ENCODE assay signal across 14 cellular contexts in genomic region chr17:32461498-32461852, GRCh38. TPM values are rescaled to one million over a fixed set of nuclear protein-coding genes. Genes with fewer than 3 reads are reported as not detected.
DNase-seq lines count a peak whose midpoint lies in the region; ATAC-seq and TF ChIP-seq lines count a peak whose summit lies in the region.
"Had no signal": no experiment of that assay in that cellular context is flagged by ENCODE, and none has a peak within 500 bp of the region (broad histone marks: within the 10 kb centered on the region; RNA-seq: fewer than 3 reads in every experiment).

No MANE protein-coding gene starts in this region.

- no peaks in the 10 kb centered on the region for H3K27me3 Mint-ChIP-seq in activated CD8-positive, alpha-beta memory T cell treated with anti-CD3 and anti-CD28 coated beads, Interleukin-2, amount 10 ng/mL, durations not matched to agents 7 days and 5 days
- H3K27me3 Mint-ChIP-seq in CD8-positive, alpha-beta memory T cell: no peaks in the 10 kb centered on the region
- no peaks in the 10 kb centered on the region for H3K27me3 Mint-ChIP-seq in activated CD8-positive, alpha-beta T cell treated with anti-CD3 and anti-CD28 coated beads for 36 hours
- H3K27me3 Mint-ChIP-seq: memory B cell had no signal

- peak; percentile 53 for ATAC-seq in activated CD8-positive, alpha-beta memory T cell treated with anti-CD3 and anti-CD28 coated beads, Interleukin-2, amount 10 ng/mL, durations not matched to agents 7 days and 5 days
- ATAC-seq in activated CD8-positive, alpha-beta T cell treated with anti-CD3 and anti-CD28 coated beads for 36 hours: no peak
- ATAC-seq in psoas muscle (peak; percentile 15 to 32 (median 28)), GM19397 (IDR thresholded peaks at IDR 0.05; ENCODE audit: unreplicated experiment) (no peak)
- ATAC-seq: gastroesophageal sphincter had no signal

- intact Hi-C loops in activated CD8-positive, alpha-beta T cell treated with anti-CD3 and anti-CD28 coated beads for 36 hours (cut with micrococcal nuclease): no loop called here
- intact Hi-C loops in psoas muscle (cut with DNase I): loop anchor here in 1 of 2 donors (10.0 kb wide), 1 partner anchor 293 kb away; no protein-coding TSS in a partner anchor

- H3K36me3 Mint-ChIP-seq in activated CD8-positive, alpha-beta memory T cell treated with anti-CD3 and anti-CD28 coated beads, Interleukin-2, amount 10 ng/mL, durations not matched to agents 7 days and 5 days: peaks cover 51% of the 10 kb centered on the region
- H3K36me3 Mint-ChIP-seq in CD8-positive, alpha-beta memory T cell: peaks cover 4 to 83% (median 14%) of the 10 kb centered on the region in 3 donors
- H3K36me3 Mint-ChIP-seq in activated CD8-positive, alpha-beta T cell treated with anti-CD3 and anti-CD28 coated beads for 36 hours (ENCODE audit: low read depth): peaks cover 64% of the 10 kb centered on the region

- H3K27ac ChIP-seq in CD8-positive, alpha-beta memory T cell (ENCODE audit: low read depth, low read length): no peak overlapping the region
- H3K27ac ChIP-seq in psoas muscle (no peak overlapping the region), Karpas-422 (ENCODE audit: low read length) (no peak overlapping the region)
- H3K27ac ChIP-seq: gastroesophageal sphincter, uterus had no signal

- CTCF ChIA-PET in activated CD8-positive, alpha-beta memory T cell treated with anti-CD3 and anti-CD28 coated beads, Interleukin-2, amount 10 ng/mL, durations not matched to agents 7 days and 5 days (lab: Charles Lee): interaction anchor here (0.7 to 4.4 kb wide), 35 partner anchors 9 to 448 kb away, joined by 3 to 67 read pairs (median 5); partner anchors contain the start of genes CDK5R1, MYO1D and PSMD11
- CTCF ChIA-PET in CD8-positive, alpha-beta memory T cell (lab: Charles Lee): interaction anchor here (1.2 to 6.1 kb wide), 23 partner anchors 11 to 295 kb away, joined by 3 to 44 read pairs (median 5); partner anchors contain the start of genes CDK5R1 and PSMD11
- CTCF ChIA-PET in activated CD8-positive, alpha-beta T cell treated with anti-CD3 and anti-CD28 coated beads for 36 hours (lab: Charles Lee): interaction anchor here (0.6 to 5.6 kb wide), 57 partner anchors 8 to 416 kb away, joined by 3 to 164 read pairs (median 6); partner anchors contain the start of genes CDK5R1, MYO1D and PSMD11

- no peak overlapping the region for H3K4me3 Mint-ChIP-seq in activated CD8-positive, alpha-beta memory T cell treated with anti-CD3 and anti-CD28 coated beads, Interleukin-2, amount 10 ng/mL, durations not matched to agents 7 days and 5 days
- H3K4me3 Mint-ChIP-seq in CD8-positive, alpha-beta memory T cell: no peak overlapping the region
- H3K4me3 Mint-ChIP-seq in activated CD8-positive, alpha-beta T cell treated with anti-CD3 and anti-CD28 coated beads for 36 hours: no peak overlapping the region
- H3K4me3 Mint-ChIP-seq: activated T-helper 1 cell treated with anti-CD3 and anti-CD28 coated beads, Interleukin-12 subunit alpha, Interleukin-12 subunit beta, Interleukin-2, Interleukin-4 antibody, amounts not matched to agents 30 ng/mL and 10 ng/mL and 1 ng/mL, durations not matched to agents 14 hours and 24 hours and 36 hours; memory B cell; nephron had no signal

- no peaks in the 10 kb centered on the region for H3K9me3 ChIP-seq in CD8-positive, alpha-beta memory T cell (ENCODE audit: low read length)
- H3K9me3 ChIP-seq in psoas muscle: no peaks in the 10 kb centered on the region
- no peaks in the 10 kb centered on the region for H3K9me3 ChIP-seq in MG63
- H3K9me3 ChIP-seq in Karpas-422 (ENCODE audit: low read length): no peaks in the 10 kb centered on the region
- H3K9me3 ChIP-seq: gastroesophageal sphincter, uterus had no signal

- no peak overlapping the region for H3K4me2 ChIP-seq in Karpas-422 (ENCODE audit: low read depth, low read length, poor library complexity, severe bottlenecking)

- no peak overlapping the region for H3K9ac ChIP-seq in Karpas-422 (ENCODE audit: low read length)

- no peak overlapping the region for H2AFZ ChIP-seq in Karpas-422 (ENCODE audit: low read length)

- POLR2A ChIA-PET in CD8-positive, alpha-beta memory T cell (lab: Charles Lee): no interaction called here
- POLR2A ChIA-PET in activated CD8-positive, alpha-beta T cell treated with anti-CD3 and anti-CD28 coated beads for 36 hours (lab: Charles Lee): interaction anchor here (1.6 kb wide), 1 partner anchor 23 kb away, joined by 8 read pairs; no protein-coding TSS in a partner anchor

- peaks cover 64% of the 10 kb centered on the region for H3K79me2 ChIP-seq in Karpas-422 (ENCODE audit: low read length)

- no peak overlapping the region for H3K4me3 ChIP-seq in CD8-positive, alpha-beta memory T cell (ENCODE audit: low read length)
- no peak overlapping the region for H3K4me3 ChIP-seq in psoas muscle
- H3K4me3 ChIP-seq in MG63: no peak overlapping the region
- no peak overlapping the region for H3K4me3 ChIP-seq in Karpas-422 (ENCODE audit: low read length)
- H3K4me3 ChIP-seq: dorsolateral prefrontal cortex, gastroesophageal sphincter, uterus had no signal

- H3K9me2 ChIP-seq in Karpas-422 (replicated peaks; ENCODE audit: insufficient read depth, low read length): no peaks in the 10 kb centered on the region

- TF ChIP-seq CTCF in activated CD8-positive, alpha-beta T cell treated with anti-CD3 and anti-CD28 coated beads for 36 hours (IDR thresholded peaks at IDR 0.05): no peak
- no peak for TF ChIP-seq CTCF in psoas muscle (IDR thresholded peaks at IDR 0.05)

- H3K9me3 Mint-ChIP-seq in activated CD8-positive, alpha-beta memory T cell treated with anti-CD3 and anti-CD28 coated beads, Interleukin-2, amount 10 ng/mL, durations not matched to agents 7 days and 5 days (ENCODE audit: low read depth): no peaks in the 10 kb centered on the region
- no peaks in the 10 kb centered on the region for H3K9me3 Mint-ChIP-seq in CD8-positive, alpha-beta memory T cell
- H3K9me3 Mint-ChIP-seq in activated CD8-positive, alpha-beta T cell treated with anti-CD3 and anti-CD28 coated beads for 36 hours: no peaks in the 10 kb centered on the region
- H3K9me3 Mint-ChIP-seq: activated T-helper 1 cell treated with anti-CD3 and anti-CD28 coated beads, Interleukin-12 subunit alpha, Interleukin-12 subunit beta, Interleukin-2, Interleukin-4 antibody, amounts not matched to agents 30 ng/mL and 10 ng/mL and 1 ng/mL, durations not matched to agents 14 hours and 24 hours and 36 hours; memory B cell; nephron had no signal

- 63 to 71% (median 64%) methylated on average over 4 of the region's 4 CpGs for WGBS in psoas muscle, 3 donors

- H3K27ac Mint-ChIP-seq in activated CD8-positive, alpha-beta memory T cell treated with anti-CD3 and anti-CD28 coated beads, Interleukin-2, amount 10 ng/mL, durations not matched to agents 7 days and 5 days: peak overlapping the region; percentile 66
- peak overlapping the region in 6 of 8 donors; percentile 3 to 90 (median 61) for H3K27ac Mint-ChIP-seq in CD8-positive, alpha-beta memory T cell
- H3K27ac Mint-ChIP-seq in activated CD8-positive, alpha-beta T cell treated with anti-CD3 and anti-CD28 coated beads for 36 hours: peak overlapping the region; percentile 50
- H3K27ac Mint-ChIP-seq: activated T-helper 1 cell treated with anti-CD3 and anti-CD28 coated beads, Interleukin-12 subunit alpha, Interleukin-12 subunit beta, Interleukin-2, Interleukin-4 antibody, amounts not matched to agents 30 ng/mL and 10 ng/mL and 1 ng/mL, durations not matched to agents 14 hours and 24 hours and 36 hours; memory B cell had no signal

- peaks cover 10% of the 10 kb centered on the region for H4K20me1 ChIP-seq in Karpas-422 (ENCODE audit: insufficient read depth, low read depth, low read length)

- H3K4me1 Mint-ChIP-seq in activated CD8-positive, alpha-beta memory T cell treated with anti-CD3 and anti-CD28 coated beads, Interleukin-2, amount 10 ng/mL, durations not matched to agents 7 days and 5 days: peaks cover 33% of the 10 kb centered on the region
- H3K4me1 Mint-ChIP-seq in CD8-positive, alpha-beta memory T cell: peaks cover 22 to 47% (median 36%) of the 10 kb centered on the region in 3 donors
- H3K4me1 Mint-ChIP-seq in activated CD8-positive, alpha-beta T cell treated with anti-CD3 and anti-CD28 coated beads for 36 hours (ENCODE audit: low read depth): peaks cover 37% of the 10 kb centered on the region
- H3K4me1 Mint-ChIP-seq: nephron had no signal

- DNase-seq in activated CD8-positive, alpha-beta memory T cell treated with anti-CD3 and anti-CD28 coated beads, Interleukin-2, amount 10 ng/mL, durations not matched to agents 7 days and 5 days: no peak
- DNase-seq in activated CD8-positive, alpha-beta memory T cell treated with anti-CD3 and anti-CD28 coated beads, Interleukin-2, amount 50 U/mL, for 4 hours: no peak
- no peak for DNase-seq in CD8-positive, alpha-beta memory T cell
- no peak for DNase-seq in activated CD8-positive, alpha-beta T cell treated with anti-CD3 and anti-CD28 coated beads for 36 hours
- DNase-seq in psoas muscle (no peak), MG63 (no peak), Karpas-422 (no peak)

- H3K4me1 ChIP-seq in CD8-positive, alpha-beta memory T cell (ENCODE audit: insufficient read depth, low read length): peaks cover 12% of the 10 kb centered on the region
- H3K4me1 ChIP-seq in psoas muscle (peaks cover 9% of the 10 kb centered on the region), Karpas-422 (ENCODE audit: low read length) (no peaks in the 10 kb centered on the region)
- H3K4me1 ChIP-seq: uterus had no signal

- peaks cover 30% of the 10 kb centered on the region for H3K36me3 ChIP-seq in CD8-positive, alpha-beta memory T cell (ENCODE audit: insufficient read depth, low read length)
- peaks cover 8 to 93% of the 10 kb centered on the region in 2 donors for H3K36me3 ChIP-seq in psoas muscle (ENCODE audit: insufficient read depth in 1 of 2, low read depth in 1 of 2)
- H3K36me3 ChIP-seq in MG63: peaks cover 92% of the 10 kb centered on the region
- H3K36me3 ChIP-seq in Karpas-422 (ENCODE audit: insufficient read depth, low read length): peaks cover 46% of the 10 kb centered on the region
- H3K36me3 ChIP-seq: uterus had no signal

- H3K27me3 ChIP-seq in CD8-positive, alpha-beta memory T cell (ENCODE audit: insufficient read depth, low read length, poor library complexity, severe bottlenecking): no peaks in the 10 kb centered on the region
- H3K27me3 ChIP-seq in psoas muscle (ENCODE audit: insufficient read depth in 3 of 3, low read length in 2 of 3) (no peaks in the 10 kb centered on the region), MG63 (no peaks in the 10 kb centered on the region), Karpas-422 (ENCODE audit: low read length) (no peaks in the 10 kb centered on the region)
- H3K27me3 ChIP-seq: dorsolateral prefrontal cortex, gastroesophageal sphincter, uterus had no signal

RNA-seq across cellular contexts. Expression of gene PSMD11, which starts 17.2 kb away (rescaled TPM):
- total RNA-seq in activated CD8-positive, alpha-beta memory T cell treated with anti-CD3 and anti-CD28 coated beads, Interleukin-2, amount 10 ng/mL, durations not matched to agents 7 days and 5 days: 100 to 1,000 TPM; 110 to 139 TPM
- total RNA-seq in CD8-positive, alpha-beta memory T cell: 100 to 1,000 TPM; 175 to 187 TPM
- 145 TPM for polyA plus RNA-seq in CD8-positive, alpha-beta memory T cell
- total RNA-seq in activated CD8-positive, alpha-beta T cell treated with anti-CD3 and anti-CD28 coated beads for 36 hours: 100 to 1,000 TPM; 119 to 130 TPM
- 100 to 1,000 TPM; 118 to 280 (median 207) TPM for total RNA-seq in psoas muscle
- polyA plus RNA-seq in psoas muscle: 100 to 1,000 TPM; 152 to 326 (median 198) TPM
- 70.7 and 110 TPM in 2 replicates for total RNA-seq in MG63 (2014; rRNA removed; shearing (Covaris generic); ENCODE audit: low replicate concordance)
- total RNA-seq in Karpas-422 (2014; rRNA removed; shearing (Covaris generic); ENCODE audit: low replicate concordance): 69.5 and 79.6 TPM in 2 replicates

RNA-seq across cellular contexts. Expression of gene CDK5R1, which starts 25.3 kb away (rescaled TPM):
- 1 to 10 TPM; 3.3 to 3.5 TPM for total RNA-seq in activated CD8-positive, alpha-beta memory T cell treated with anti-CD3 and anti-CD28 coated beads, Interleukin-2, amount 10 ng/mL, durations not matched to agents 7 days and 5 days
- total RNA-seq in CD8-positive, alpha-beta memory T cell: 1 to 10 TPM; 6.8 to 7.0 TPM
- 6.0 TPM for polyA plus RNA-seq in CD8-positive, alpha-beta memory T cell
- 10 to 100 TPM; 10.2 to 10.5 TPM for total RNA-seq in activated CD8-positive, alpha-beta T cell treated with anti-CD3 and anti-CD28 coated beads for 36 hours
- total RNA-seq in psoas muscle: 1 to 10 TPM; 1.2 to 5.2 (median 2.5) TPM
- 1 to 10 TPM in 2 of 3 donors, under 1 TPM in 1; 0.44 to 2.1 (median 1.1) TPM for polyA plus RNA-seq in psoas muscle
- 0.49 and 0.72 TPM in 2 replicates for total RNA-seq in MG63 (2014; rRNA removed; shearing (Covaris generic); ENCODE audit: low replicate concordance)
- 0.26 and 0.51 TPM in 2 replicates for total RNA-seq in Karpas-422 (2014; rRNA removed; shearing (Covaris generic); ENCODE audit: low replicate concordance)

Comparison
In these comparisons a context has a peak if more than half of its experiments do, and no peak if none do; other contexts are left out.
1. ATAC-seq: peak in activated CD8-positive, alpha-beta memory T cell treated with anti-CD3 and anti-CD28 coated beads, Interleukin-2, amount 10 ng/mL, durations not matched to agents 7 days and 5 days (single experiment) and psoas muscle (4 of 4); none in activated CD8-positive, alpha-beta T cell treated with anti-CD3 and anti-CD28 coated beads for 36 hours (single experiment) and GM19397 (single experiment).
2. Peak in every context shown above with its lines, with median percentiles within 50 percentile points of each other: H3K27ac Mint-ChIP-seq.